8 cellular contexts compared by ENCODE assay signal in the genomic region with DNA sequence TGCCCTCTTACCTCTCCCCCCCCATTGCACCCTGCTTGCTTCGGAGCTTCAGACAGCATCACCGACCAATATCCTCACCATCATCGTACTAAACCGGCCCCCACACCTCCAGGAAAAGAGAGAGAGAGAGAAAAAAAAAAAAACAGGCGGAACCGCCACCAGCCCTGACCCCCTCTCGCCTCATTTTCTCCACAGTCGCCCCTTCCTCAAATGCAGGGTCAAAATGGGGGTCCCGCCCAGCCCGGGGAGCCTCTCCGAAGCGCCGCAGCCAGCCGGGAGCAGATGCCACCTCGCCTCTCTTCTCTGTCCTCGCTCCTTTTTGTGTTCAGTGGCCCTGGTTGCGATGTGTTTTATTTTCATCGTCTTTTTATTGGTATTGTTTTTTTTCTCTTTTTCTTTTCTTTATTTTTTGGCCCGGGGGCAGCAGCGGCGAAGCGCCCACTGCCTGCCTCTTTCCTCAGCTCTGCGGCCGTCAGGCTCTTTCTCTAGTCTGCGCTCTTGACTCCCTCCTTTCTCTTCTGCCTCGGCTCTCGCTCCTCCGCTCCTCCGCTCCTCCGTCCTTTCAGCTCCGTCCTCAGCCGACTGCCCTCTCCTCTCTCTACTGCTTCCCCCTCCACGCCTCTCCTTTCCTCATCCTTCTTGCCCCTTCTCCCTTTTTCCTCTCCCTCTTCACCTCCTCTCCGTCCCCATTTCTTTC. TPM values are rescaled to one million over a fixed set of nuclear protein-coding genes. Genes with fewer than 3 reads are reported as not detected.
DNase-seq lines count a peak whose midpoint lies in the region; ATAC-seq, FAIRE-seq and TF ChIP-seq lines count a peak whose summit lies in the region.

No MANE protein-coding gene starts in this region.

- no peak overlapping the region for H2AFZ ChIP-seq in H9 (ENCODE audit: low read length)

- H2BK15ac ChIP-seq in H9 (ENCODE audit: low read depth, low read length), result no peak overlapping the region

- no peak for FAIRE-seq in A549 (lab: Jason Lieb, UNC)

- H3K27ac ChIP-seq in A549 (peak overlapping the region in 1 of 2 experiments; percentile 52; a peak in 4 of 6 replicates), H9 (ENCODE audit: insufficient read length, low read depth, low read length) (no peak overlapping the region)

- no peak for TF ChIP-seq RAD21 in A549 (conservative IDR thresholded peaks at IDR 0.05 in 1 of 2, IDR thresholded peaks at IDR 0.05 in 1 of 2)

- H4K20me1 ChIP-seq in H9 (ENCODE audit: control insufficient read depth, insufficient read depth, insufficient read length), result no peaks in the 10 kb centered on the region

- H2BK20ac ChIP-seq in H9 (ENCODE audit: low read depth, low read length, poor library complexity, severe bottlenecking), result no peak overlapping the region

- no peak for TF ChIP-seq CTCF in A549 (IDR thresholded peaks at IDR 0.05)
- TF ChIP-seq CTCF in H9 (conservative IDR thresholded peaks at IDR 0.05), result no peak
- no peak for TF ChIP-seq CTCF in fibroblast of villous mesenchyme (IDR thresholded peaks at IDR 0.05; ENCODE audit: insufficient read depth, low read depth, low read length)
- TF ChIP-seq CTCF in progenitor cell of endocrine pancreas (IDR thresholded peaks at IDR 0.05; ENCODE audit: unreplicated experiment), result no peak

- H3K4me3 ChIP-seq in A549 (peak overlapping the region; percentile 56), fibroblast of villous mesenchyme (ENCODE audit: low read depth, low read length) (peak overlapping the region; percentile 53)

- H3K4me2 ChIP-seq in A549, result peak overlapping the region; percentile 98
- peak overlapping the region; percentile 91 for H3K4me2 ChIP-seq in H9 (ENCODE audit: insufficient read depth, insufficient read length, low read length)

- H3K4me1 ChIP-seq in A549, result peaks cover 18% of the 10 kb centered on the region
- no peaks in the 10 kb centered on the region for H3K4me1 ChIP-seq in H9 (ENCODE audit: insufficient read depth, low read length)

- H3K4ac ChIP-seq in H9 (ENCODE audit: low read depth, low read length), result no peak overlapping the region

- H3K27me3 ChIP-seq in H9 (ENCODE audit: insufficient read depth, low read length), result peaks cover 42% of the 10 kb centered on the region

- no peak overlapping the region for H4K91ac ChIP-seq in H9 (ENCODE audit: insufficient read length, low read depth, low read length)

- TF ChIP-seq EP300 in A549 (IDR thresholded peaks at IDR 0.05), result no peak

- H3K9me3 Mint-ChIP-seq in H9 (no peaks in the 10 kb centered on the region), progenitor cell of endocrine pancreas (ENCODE audit: low read depth) (no peaks in the 10 kb centered on the region)

- WGBS in A549 (ENCODE audit: missing lambda C conversion rate), result 12% methylated on average over 34 of the region's 34 CpGs
- WGBS in H9 (ENCODE audit: extremely low coverage, insufficient read length, low lambda C conversion rate), result no CpG with 5 or more reads among the region's 34 CpGs

- peak overlapping the region; percentile 66 to 84 for H3K4me3 Mint-ChIP-seq in H9
- no peak overlapping the region for H3K4me3 Mint-ChIP-seq in T-helper 17 cell
- H3K4me3 Mint-ChIP-seq in progenitor cell of endocrine pancreas (ENCODE audit: low read depth), result peak overlapping the region; percentile 52

- POLR2A ChIA-PET in A549 (lab: Yijun Ruan, JAX), result interaction anchor here (0.5 to 1.7 kb wide), 7 partner anchors 12 to 258 kb away, joined by 3 to 11 read pairs (median 3); partner anchors contain the start of gene GSK3A

- no peak overlapping the region for H4K5ac ChIP-seq in H9 (ENCODE audit: insufficient read length, low read depth, low read length)

- no peak overlapping the region for H3K56ac ChIP-seq in H9 (ENCODE audit: insufficient read length, low read depth, low read length)

- H3K27me3 Mint-ChIP-seq in H9 (ENCODE audit: low read depth) (peaks cover 51% of the 10 kb centered on the region), T-helper 17 cell (peaks cover 17% of the 10 kb centered on the region), progenitor cell of endocrine pancreas (peaks cover 50% of the 10 kb centered on the region)

- no peak overlapping the region for H4K8ac ChIP-seq in H9 (replicated peaks; ENCODE audit: insufficient read length, low read depth, low read length)

- H2BK5ac ChIP-seq in H9 (ENCODE audit: insufficient read length, low read length), result no peak overlapping the region

- no peak overlapping the region for H3K23ac ChIP-seq in H9 (ENCODE audit: insufficient read length, low read depth, low read length)

- TF ChIP-seq POLR2A in A549 (IDR thresholded peaks at IDR 0.05; ENCODE audit: low read length), result no peak

- H3K27ac Mint-ChIP-seq in H9 (no peak overlapping the region), T-helper 17 cell (peak overlapping the region; percentile 29), progenitor cell of endocrine pancreas (no peak overlapping the region)

- peak; percentile 30 to 53; a peak in 5 of 6 replicates for ATAC-seq in A549
- ATAC-seq in T-helper 17 cell, result peak; percentile 34
- ATAC-seq in GM19452 (IDR thresholded peaks at IDR 0.05; ENCODE audit: unreplicated experiment), result no peak
- ATAC-seq in HG02759 (IDR thresholded peaks at IDR 0.05; ENCODE audit: unreplicated experiment), result no peak

- no peak overlapping the region for H3K9ac ChIP-seq in H9 (ENCODE audit: extremely low read depth, insufficient read length, low read length)

- no peaks in the 10 kb centered on the region for H3K79me1 ChIP-seq in H9 (ENCODE audit: insufficient read depth, low read depth, low read length, poor library complexity, severe bottlenecking)

- DNase-seq in A549 (ENCODE audit: low read depth in 1 of 2, low spot score in 1 of 2), result peak; percentile 51 to 69
- peak; percentile 53 for DNase-seq in H9
- DNase-seq in T-helper 17 cell, result no peak
- DNase-seq in fibroblast of villous mesenchyme (ENCODE audit: low read depth), result peak; percentile 28
- no peak for DNase-seq in progenitor cell of endocrine pancreas (ENCODE audit: low spot score, unreplicated experiment)
- no peak for DNase-seq in stimulated activated CD4-positive, alpha-beta T cell treated with anti-CD3 and anti-CD28 coated beads, Interleukin-4, amount 100 ng/mL, for 24 hours

- H3K36me3 Mint-ChIP-seq in H9 (ENCODE audit: insufficient read depth in 1 of 3, low read depth in 3 of 3) (no peaks in the 10 kb centered on the region), T-helper 17 cell (ENCODE audit: low read depth) (peaks cover 6% of the 10 kb centered on the region), progenitor cell of endocrine pancreas (ENCODE audit: insufficient read depth) (no peaks in the 10 kb centered on the region)

- H3K9me3 ChIP-seq in A549 (no peaks in the 10 kb centered on the region), H9 (ENCODE audit: control insufficient read depth, low read depth, low read length) (no peaks in the 10 kb centered on the region), T-helper 17 cell (ENCODE audit: control insufficient read depth, low read length, poor library complexity, severe bottlenecking) (no peaks in the 10 kb centered on the region)

- H2BK120ac ChIP-seq in H9 (ENCODE audit: low read depth, low read length, poor library complexity, severe bottlenecking), result no peak overlapping the region

- H3T11ph ChIP-seq in H9 (ENCODE audit: low read length), result no peak overlapping the region

- no peaks in the 10 kb centered on the region for H3K79me2 ChIP-seq in H9 (ENCODE audit: insufficient read depth, low read length)

- H3K23me2 ChIP-seq in H9 (ENCODE audit: insufficient read length, low read depth, low read length, poor library complexity, severe bottlenecking), result peaks cover 14% of the 10 kb centered on the region

- no peak overlapping the region for H2BK12ac ChIP-seq in H9 (ENCODE audit: insufficient read length, low read depth, low read length)

- no peak overlapping the region for H2AK5ac ChIP-seq in H9 (ENCODE audit: insufficient read length, low read length)

- H3K4me1 Mint-ChIP-seq in H9, result peaks cover 11 to 23% of the 10 kb centered on the region in 2 experiments
- peaks cover 18% of the 10 kb centered on the region for H3K4me1 Mint-ChIP-seq in T-helper 17 cell
- H3K4me1 Mint-ChIP-seq in progenitor cell of endocrine pancreas (ENCODE audit: low read depth), result peaks cover 5% of the 10 kb centered on the region

- CTCF ChIA-PET in A549 (lab: Yijun Ruan, JAX), result interaction anchor here (0.6 to 4.6 kb wide), 41 partner anchors 9 to 225 kb away, joined by 3 to 54 read pairs (median 4); partner anchors contain the start of genes GSK3A and POU2F2

- H3K14ac ChIP-seq in H9 (ENCODE audit: insufficient read depth, low read length), result no peak overlapping the region

- no peak overlapping the region for H3K18ac ChIP-seq in H9 (ENCODE audit: insufficient read length, low read depth, low read length)

TF ChIP-seq in A549, 52 proteins besides CTCF, POLR2A, EP300 and RAD21 (continues in another document):
- TF ChIP-seq RCOR1 (IDR thresholded peaks at IDR 0.05; ENCODE audit: low read depth, low read length), result no peak

RNA-seq across cellular contexts. Expression of gene DEDD2, which starts 41.4 kb away (rescaled TPM):
- polyA plus RNA-seq in A549 (2011; rRNA removed) (30.8 and 37.9 TPM in 2 replicates), A549 (2017; fragmentation: RNase III; extraction: RNeasy Plus Mini Kit Qiagen cat#74134 plus additional on column Dnase treatment) (39.7 to 54.1 TPM (median 43.2 TPM) in 3 replicates)
- polyA plus RNA-seq in A549 (2012; cell fraction: cytosol; rRNA removed), result 72.8 and 91.8 TPM in 2 replicates
- 65.3 and 65.8 TPM in 2 replicates for polyA plus RNA-seq in A549 (2012; cell fraction: nucleus; rRNA removed)
- polyA minus RNA-seq in A549 (2011; rRNA and poly(A)+ RNA removed), result 29.4 and 37.6 TPM in 2 replicates
- total RNA-seq in H9 (2021) (32.3 and 33.2 TPM in 2 replicates), T-helper 17 cell (10 to 100 TPM; 72.1 to 89.9 TPM), fibroblast of villous mesenchyme (14.8 and 15.1 TPM in 2 replicates), progenitor cell of endocrine pancreas (35.7 and 38.3 TPM in 2 replicates)

RNA-seq across cellular contexts. Expression of gene POU2F2, which starts 43.9 kb away (rescaled TPM):
- polyA plus RNA-seq in A549 (2011; rRNA removed) (0.15 and 0.16 TPM in 2 replicates), A549 (2017; fragmentation: RNase III; extraction: RNeasy Plus Mini Kit Qiagen cat#74134 plus additional on column Dnase treatment) (0.24 to 0.49 TPM (median 0.28 TPM) in 3 replicates)
- 0.13 and 0.14 TPM in 2 replicates for polyA plus RNA-seq in A549 (2012; cell fraction: cytosol; rRNA removed)
- polyA plus RNA-seq in A549 (2012; cell fraction: nucleus; rRNA removed), result 0.56 and 0.83 TPM in 2 replicates
- 0.58 TPM in 1 of 2 replicates, not detected in the other for polyA minus RNA-seq in A549 (2011; rRNA and poly(A)+ RNA removed)
- total RNA-seq in H9 (2021) (2.8 and 2.9 TPM in 2 replicates), T-helper 17 cell (10 to 100 TPM; 24.5 to 42.7 TPM), fibroblast of villous mesenchyme (1.3 and 1.9 TPM in 2 replicates), progenitor cell of endocrine pancreas (0.89 and 1.6 TPM in 2 replicates)

RNA-seq across cellular contexts. Expression of gene ZNF526, which starts 44.0 kb away (rescaled TPM):
- polyA plus RNA-seq in A549 (2011; rRNA removed) (7.1 and 8.7 TPM in 2 replicates), A549 (2017; fragmentation: RNase III; extraction: RNeasy Plus Mini Kit Qiagen cat#74134 plus additional on column Dnase treatment) (12.2 to 12.9 TPM (median 12.6 TPM) in 3 replicates)
- 5.9 and 8.4 TPM in 2 replicates for polyA plus RNA-seq in A549 (2012; cell fraction: cytosol; rRNA removed)
- polyA plus RNA-seq in A549 (2012; cell fraction: nucleus; rRNA removed), result 9.9 and 14.4 TPM in 2 replicates
- 22.7 and 24.7 TPM in 2 replicates for polyA minus RNA-seq in A549 (2011; rRNA and poly(A)+ RNA removed)
- total RNA-seq in H9 (2021) (20.5 and 23.4 TPM in 2 replicates), T-helper 17 cell (1 to 10 TPM; 6.7 to 7.5 TPM), fibroblast of villous mesenchyme (14.8 and 20.3 TPM in 2 replicates), progenitor cell of endocrine pancreas (17.6 and 21.1 TPM in 2 replicates)

Comparison
In these comparisons a context has a peak if more than half of its experiments do, and no peak if none do; other contexts are left out.
1. ATAC-seq: peak in A549 (2 of 2) and T-helper 17 cell (single experiment); none in GM19452 (single experiment) and HG02759 (single experiment).
2. DNase-seq: peak in A549 (2 of 2), H9 (single experiment) and fibroblast of villous mesenchyme (single experiment); none in T-helper 17 cell (0 of 3), progenitor cell of endocrine pancreas (single experiment) and stimulated activated CD4-positive, alpha-beta T cell treated with anti-CD3 and anti-CD28 coated beads, Interleukin-4, amount 100 ng/mL, for 24 hours (single experiment).